In genomic region chr10:3067859-3068179, GRCh38 we compare ENCODE assay signal across 8 cellular contexts. TPM values are rescaled to one million over a fixed set of nuclear protein-coding genes. Genes with fewer than 3 reads are reported as not detected.
DNase-seq lines count a peak whose midpoint lies in the region; ATAC-seq and TF ChIP-seq lines count a peak whose summit lies in the region.

No MANE protein-coding gene starts in this region.

- peaks cover 34% of the 10 kb centered on the region for H3K36me3 Mint-ChIP-seq in activated naive CD4-positive, alpha-beta T cell treated with anti-CD3 and anti-CD28 coated beads, Interleukin-2, amount 10 ng/mL, durations not matched to agents 7 days and 5 days
- H3K36me3 Mint-ChIP-seq in activated naive CD8-positive, alpha-beta T cell: peaks cover 14% of the 10 kb centered on the region

- H3K27me3 ChIP-seq in layer of hippocampus (ENCODE audit: control insufficient read depth, insufficient read depth, low read length): peaks cover 4% of the 10 kb centered on the region
- H3K27me3 ChIP-seq in thyroid gland: no peaks in the 10 kb centered on the region

- peak overlapping the region; percentile 90 for H3K4me3 Mint-ChIP-seq in activated naive CD4-positive, alpha-beta T cell treated with anti-CD3 and anti-CD28 coated beads, Interleukin-2, amount 10 ng/mL, durations not matched to agents 7 days and 5 days
- peak overlapping the region; percentile 87 for H3K4me3 Mint-ChIP-seq in activated naive CD8-positive, alpha-beta T cell

- intact Hi-C loops in thyroid gland (cut with DNase I): no loop called here

- H3K9me3 Mint-ChIP-seq in activated naive CD4-positive, alpha-beta T cell treated with anti-CD3 and anti-CD28 coated beads, Interleukin-2, amount 10 ng/mL, durations not matched to agents 7 days and 5 days: no peaks in the 10 kb centered on the region
- no peaks in the 10 kb centered on the region for H3K9me3 Mint-ChIP-seq in activated naive CD8-positive, alpha-beta T cell (ENCODE audit: low read depth)

- H3K4me3 ChIP-seq in thyroid gland (replicated peaks in 1 of 3): peak overlapping the region; percentile 82 to 96 (median 96)

- ATAC-seq in HG03108 (IDR thresholded peaks at IDR 0.05; ENCODE audit: unreplicated experiment): peak; percentile 2
- no peak for ATAC-seq in HG03095 (IDR thresholded peaks at IDR 0.05; ENCODE audit: unreplicated experiment)

- 0 to 1% methylated on average over 16 to 23 of the region's 29 CpGs for WGBS in thyroid gland, 2 donors

- no peak for TF ChIP-seq CTCF in thyroid gland (IDR thresholded peaks at IDR 0.05)

- DNase-seq in activated naive CD4-positive, alpha-beta T cell treated with anti-CD3 and anti-CD28 coated beads, Interleukin-2, amount 10 ng/mL, durations not matched to agents 7 days and 5 days: no peak
- DNase-seq in activated naive CD4-positive, alpha-beta T cell treated with Interleukin-2 at 50 U/mL for 16 hours: no peak
- no peak for DNase-seq in thyroid gland
- no peak for DNase-seq in OCI-M2 (lab: John Stamatoyannopoulos, UW; ENCODE audit: unreplicated experiment)

- TF ChIP-seq POLR2A in thyroid gland (IDR thresholded peaks at IDR 0.05): no peak

- CTCF ChIA-PET in activated naive CD4-positive, alpha-beta T cell treated with anti-CD3 and anti-CD28 coated beads, Interleukin-2, amount 10 ng/mL, durations not matched to agents 7 days and 5 days (lab: Charles Lee): no interaction called here

- peak overlapping the region; percentile 38 for H3K27ac ChIP-seq in layer of hippocampus (ENCODE audit: low read depth, low read length)
- peak overlapping the region; percentile 80 to 94 (median 86) for H3K27ac ChIP-seq in thyroid gland

- H3K9me3 ChIP-seq in thyroid gland: no peaks in the 10 kb centered on the region

- H3K27me3 Mint-ChIP-seq in activated naive CD4-positive, alpha-beta T cell treated with anti-CD3 and anti-CD28 coated beads, Interleukin-2, amount 10 ng/mL, durations not matched to agents 7 days and 5 days: peaks cover 23% of the 10 kb centered on the region
- H3K27me3 Mint-ChIP-seq in activated naive CD8-positive, alpha-beta T cell: no peaks in the 10 kb centered on the region

- no peaks in the 10 kb centered on the region for H3K36me3 ChIP-seq in thyroid gland

- H3K27ac Mint-ChIP-seq in activated naive CD4-positive, alpha-beta T cell treated with anti-CD3 and anti-CD28 coated beads, Interleukin-2, amount 10 ng/mL, durations not matched to agents 7 days and 5 days: peak overlapping the region; percentile 89
- peak overlapping the region; percentile 87 for H3K27ac Mint-ChIP-seq in activated naive CD8-positive, alpha-beta T cell

- peaks cover 35% of the 10 kb centered on the region for H3K4me1 Mint-ChIP-seq in activated naive CD4-positive, alpha-beta T cell treated with anti-CD3 and anti-CD28 coated beads, Interleukin-2, amount 10 ng/mL, durations not matched to agents 7 days and 5 days
- peaks cover 34% of the 10 kb centered on the region for H3K4me1 Mint-ChIP-seq in activated naive CD8-positive, alpha-beta T cell (ENCODE audit: low read depth)

- H3K4me1 ChIP-seq in thyroid gland: peaks cover 19 to 24% of the 10 kb centered on the region in 2 donors

RNA-seq across cellular contexts. Expression of gene PFKP, which starts 0.5 kb away (rescaled TPM):
- total RNA-seq in thyroid gland: 100 to 1,000 TPM in 2 of 4 donors, 10 to 100 TPM in 2; 56.6 to 154 (median 115) TPM
